In genomic region chr14:47278233-47278842, GRCh38 we compare ENCODE assay signal across 8 cellular contexts.
DNase-seq lines count a peak whose midpoint lies in the region; ATAC-seq and TF ChIP-seq lines count a peak whose summit lies in the region.

No MANE protein-coding gene starts in this region.

- 24% methylated on average over 5 of the region's 5 CpGs for WGBS in liver

- peak; percentile 83 for TF ChIP-seq CTCF in astrocyte of the spinal cord (IDR thresholded peaks at IDR 0.05; ENCODE audit: low read depth, low read length)
- peak; percentile 62 for TF ChIP-seq CTCF in liver (IDR thresholded peaks at IDR 0.05; ENCODE audit: low read depth, low read length, missing input control)
- peak; percentile 22 to 35 for TF ChIP-seq CTCF in tibial artery (IDR thresholded peaks at IDR 0.05)

- ATAC-seq in GM19025 (IDR thresholded peaks at IDR 0.05; ENCODE audit: low read depth, unreplicated experiment) (peak; percentile 70), HG03432 (IDR thresholded peaks at IDR 0.05; ENCODE audit: unreplicated experiment) (peak; percentile 85), HG03108 (IDR thresholded peaks at IDR 0.05; ENCODE audit: unreplicated experiment) (no peak)

- H3K9ac ChIP-seq in liver (ENCODE audit: low read depth in 1 of 2, low read length in 2 of 2): no peak overlapping the region

- H3K27me3 ChIP-seq in liver (ENCODE audit: control insufficient read depth in 4 of 4, insufficient read depth in 4 of 4, low read length in 3 of 4): no peaks in the 10 kb centered on the region
- no peaks in the 10 kb centered on the region for H3K27me3 ChIP-seq in tibial artery

- intact Hi-C loops in tibial artery (cut with DNase I; ENCODE audit: low total_unique reads): no loop called here

- in situ Hi-C loops in astrocyte of the spinal cord (cut with HindIII; ENCODE audit: low sequenced_read_pairs): no loop called here

- H3K4me1 ChIP-seq in liver (ENCODE audit: control insufficient read depth in 4 of 4, insufficient read depth in 4 of 4, low read length in 3 of 4) (no peaks in the 10 kb centered on the region), tibial artery (no peaks in the 10 kb centered on the region)

- no peaks in the 10 kb centered on the region for H3K36me3 ChIP-seq in liver (ENCODE audit: control insufficient read depth in 4 of 4, insufficient read depth in 3 of 4, low read depth in 1 of 4, low read length in 3 of 4)
- no peaks in the 10 kb centered on the region for H3K36me3 ChIP-seq in tibial artery

- H3K9me3 ChIP-seq in liver (ENCODE audit: control insufficient read depth in 4 of 4, low read length in 3 of 4) (no peaks in the 10 kb centered on the region), tibial artery (no peaks in the 10 kb centered on the region)

- H3K27ac ChIP-seq in liver (ENCODE audit: low read depth in 1 of 2, low read length in 2 of 2) (no peak overlapping the region), tibial artery (no peak overlapping the region)

- H3K4me3 ChIP-seq in astrocyte of the spinal cord (ENCODE audit: low read depth, low read length) (no peak overlapping the region), liver (ENCODE audit: low read depth in 1 of 3, low read length in 3 of 3) (no peak overlapping the region), tibial artery (no peak overlapping the region)

- peak; percentile 83 to 84 for TF ChIP-seq RAD21 in liver (IDR thresholded peaks at IDR 0.05)

- DNase-seq in D341Med (ENCODE audit: low spot score) (peak; percentile 79), NCI-H82 (lab: John Stamatoyannopoulos, UW) (peak; percentile 75), astrocyte of the spinal cord (ENCODE audit: low read depth, low spot score) (peak; percentile 28), tibial artery (no peak)

TF ChIP-seq in liver, 16 proteins besides CTCF, POLR2A, EP300 and RAD21:
- TF ChIP-seq GABPA (IDR thresholded peaks at IDR 0.05 in 1 of 2, conservative IDR thresholded peaks at IDR 0.05 in 1 of 2): no peak
- TF ChIP-seq YY1 (IDR thresholded peaks at IDR 0.05): no peak
- no peak for TF ChIP-seq FOXA2 (IDR thresholded peaks at IDR 0.05)
- TF ChIP-seq FOXA1 (IDR thresholded peaks at IDR 0.05): no peak
- no peak for TF ChIP-seq RXRA (IDR thresholded peaks at IDR 0.05)
- no peak for TF ChIP-seq SP1 (IDR thresholded peaks at IDR 0.05)
- TF ChIP-seq, protein P1, sequence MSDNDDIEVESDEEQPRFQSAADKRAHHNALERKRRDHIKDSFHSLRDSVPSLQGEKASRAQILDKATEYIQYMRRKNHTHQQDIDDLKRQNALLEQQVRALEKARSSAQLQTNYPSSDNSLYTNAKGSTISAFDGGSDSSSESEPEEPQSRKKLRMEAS (IDR thresholded peaks at IDR 0.05): no peak
- TF ChIP-seq NR2F2 (IDR thresholded peaks at IDR 0.05): no peak
- TF ChIP-seq, protein P2, sequence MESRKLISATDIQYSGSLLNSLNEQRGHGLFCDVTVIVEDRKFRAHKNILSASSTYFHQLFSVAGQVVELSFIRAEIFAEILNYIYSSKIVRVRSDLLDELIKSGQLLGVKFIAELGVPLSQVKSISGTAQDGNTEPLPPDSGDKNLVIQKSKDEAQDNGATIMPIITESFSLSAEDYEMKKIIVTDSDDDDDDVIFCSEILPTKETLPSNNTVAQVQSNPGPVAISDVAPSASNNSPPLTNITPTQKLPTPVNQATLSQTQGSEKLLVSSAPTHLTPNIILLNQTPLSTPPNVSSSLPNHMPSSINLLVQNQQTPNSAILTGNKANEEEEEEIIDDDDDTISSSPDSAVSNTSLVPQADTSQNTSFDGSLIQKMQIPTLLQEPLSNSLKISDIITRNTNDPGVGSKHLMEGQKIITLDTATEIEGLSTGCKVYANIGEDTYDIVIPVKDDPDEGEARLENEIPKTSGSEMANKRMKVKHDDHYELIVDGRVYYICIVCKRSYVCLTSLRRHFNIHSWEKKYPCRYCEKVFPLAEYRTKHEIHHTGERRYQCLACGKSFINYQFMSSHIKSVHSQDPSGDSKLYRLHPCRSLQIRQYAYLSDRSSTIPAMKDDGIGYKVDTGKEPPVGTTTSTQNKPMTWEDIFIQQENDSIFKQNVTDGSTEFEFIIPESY (IDR thresholded peaks at IDR 0.05): no peak
- TF ChIP-seq TAF1 (conservative IDR thresholded peaks at IDR 0.05): no peak

Comparison
In these comparisons a context has a peak if more than half of its experiments do, and no peak if none do; other contexts are left out.
1. DNase-seq: peak in D341Med (single experiment), NCI-H82 (single experiment) and astrocyte of the spinal cord (single experiment); none in tibial artery (0 of 2).
2. CTCF ChIP-seq: peak in every context shown above with its lines; median percentile 83 in astrocyte of the spinal cord; 62 in liver; 28 in tibial artery.